8 cellular contexts compared by ENCODE assay signal in the genomic region with DNA sequence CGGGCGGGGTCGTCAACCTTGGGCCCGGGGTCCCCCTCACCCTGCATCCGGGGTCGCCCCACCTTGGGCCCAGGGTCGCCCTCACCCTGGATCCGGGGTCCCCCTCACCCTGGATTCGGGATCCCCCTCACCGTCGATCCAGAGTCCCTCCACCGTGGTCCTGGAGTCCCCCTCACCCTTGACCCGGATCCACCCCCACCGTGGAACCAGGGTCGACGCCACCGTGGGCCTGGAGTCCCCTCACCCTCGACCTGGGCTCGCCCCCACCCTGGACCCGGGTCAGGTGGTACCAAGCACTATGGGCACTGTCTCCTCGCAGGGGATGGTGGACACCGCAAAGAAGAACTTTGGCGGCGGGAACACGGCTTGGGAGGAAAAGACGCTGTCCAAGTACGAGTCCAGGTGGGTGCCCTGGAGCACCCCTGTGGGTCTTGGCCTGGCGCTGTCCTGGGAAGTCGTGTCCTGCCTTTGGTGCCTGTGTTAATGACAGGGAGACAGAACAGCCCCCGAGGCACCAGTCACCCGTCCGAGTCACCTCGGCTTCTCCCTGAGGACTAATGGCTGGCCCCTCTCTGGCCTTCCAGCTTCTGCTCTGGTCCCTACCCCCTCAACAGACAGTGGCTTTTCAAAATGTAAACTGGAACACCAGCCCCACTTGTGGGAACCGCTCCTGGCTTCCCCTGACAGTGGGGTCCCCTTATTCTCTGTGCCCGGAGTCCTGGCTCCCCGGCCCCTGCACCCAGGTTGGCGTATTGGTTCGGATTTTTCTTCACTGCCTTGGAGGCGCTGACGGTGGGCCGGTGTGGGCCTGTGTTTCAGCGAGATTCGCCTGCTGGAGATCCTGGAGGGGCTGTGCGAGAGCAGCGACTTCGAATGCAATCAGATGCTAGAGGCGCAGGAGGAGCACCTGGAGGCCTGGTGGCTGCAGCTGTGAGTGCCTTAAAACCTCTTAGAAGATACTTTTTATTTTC. TPM values are rescaled to one million over a fixed set of nuclear protein-coding genes. Genes with fewer than 3 reads are reported as not detected.
DNase-seq lines count a peak whose midpoint lies in the region; ATAC-seq and TF ChIP-seq lines count a peak whose summit lies in the region.

No MANE protein-coding gene starts in this region.

- intact Hi-C loops in dendritic cell treated with granulocyte-macrophage colony-stimulating factor and Interleukin-4, amounts not matched to agents 40 ng/mL and 50 ng/mL, for 4 days (cut with micrococcal nuclease): loop anchor here (5.0 kb wide), 1 partner anchor 62 kb away; no protein-coding TSS in a partner anchor

- ATAC-seq in HG03520 (IDR thresholded peaks at IDR 0.05; ENCODE audit: unreplicated experiment): no peak

- peak overlapping the region; percentile 90 for H3K27ac ChIP-seq in C4-2B

- DNase-seq in DMS79 treated with DMSO at 0.1 percent for 48 hours (lab: John Stamatoyannopoulos, UW): no peak
- no peak for DNase-seq in COLO668 (lab: John Stamatoyannopoulos, UW; ENCODE audit: unreplicated experiment)
- no peak for DNase-seq in GM19240 (ENCODE audit: insufficient read length, low spot score)

- peaks cover 11 to 22% (median 22%) of the 10 kb centered on the region in 3 donors for H3K4me1 Mint-ChIP-seq in IgD-negative memory B cell
- H3K4me1 Mint-ChIP-seq in dendritic cell treated with granulocyte-macrophage colony-stimulating factor and Interleukin-4, amounts not matched to agents 40 ng/mL and 50 ng/mL, for 4 days (ENCODE audit: low read depth): peaks cover 29% of the 10 kb centered on the region
- H3K4me1 Mint-ChIP-seq in nephron: peaks cover 7% of the 10 kb centered on the region

- H3K27me3 Mint-ChIP-seq in IgD-negative memory B cell (no peaks in the 10 kb centered on the region), nephron (ENCODE audit: low read depth) (peaks cover 3% of the 10 kb centered on the region)
- no peaks in the 10 kb centered on the region for H3K27me3 Mint-ChIP-seq in dendritic cell treated with granulocyte-macrophage colony-stimulating factor and Interleukin-4, amounts not matched to agents 40 ng/mL and 50 ng/mL, for 4 days

- H3K36me3 Mint-ChIP-seq in IgD-negative memory B cell (peaks cover 2% of the 10 kb centered on the region), nephron (ENCODE audit: low read depth) (no peaks in the 10 kb centered on the region)
- peaks cover 44% of the 10 kb centered on the region for H3K36me3 Mint-ChIP-seq in dendritic cell treated with granulocyte-macrophage colony-stimulating factor and Interleukin-4, amounts not matched to agents 40 ng/mL and 50 ng/mL, for 4 days (ENCODE audit: low read depth)

- H3K9me3 Mint-ChIP-seq in IgD-negative memory B cell (no peaks in the 10 kb centered on the region), nephron (no peaks in the 10 kb centered on the region)
- no peaks in the 10 kb centered on the region for H3K9me3 Mint-ChIP-seq in dendritic cell treated with granulocyte-macrophage colony-stimulating factor and Interleukin-4, amounts not matched to agents 40 ng/mL and 50 ng/mL, for 4 days

- TF ChIP-seq CTCF in C4-2B (conservative IDR thresholded peaks at IDR 0.05): no peak
- TF ChIP-seq CTCF in nephron (IDR thresholded peaks at IDR 0.05; ENCODE audit: unreplicated experiment in 3 of 3): no peak

- H3K4me3 Mint-ChIP-seq in IgD-negative memory B cell (peak overlapping the region; percentile 74 to 90 (median 86)), nephron (peak overlapping the region; percentile 81 to 86 (median 85))
- H3K4me3 Mint-ChIP-seq in dendritic cell treated with granulocyte-macrophage colony-stimulating factor and Interleukin-4, amounts not matched to agents 40 ng/mL and 50 ng/mL, for 4 days: peak overlapping the region; percentile 76

- H3K27ac Mint-ChIP-seq in IgD-negative memory B cell (peak overlapping the region; percentile 35 to 83 (median 63)), nephron (no peak overlapping the region)
- H3K27ac Mint-ChIP-seq in dendritic cell treated with granulocyte-macrophage colony-stimulating factor and Interleukin-4, amounts not matched to agents 40 ng/mL and 50 ng/mL, for 4 days: peak overlapping the region; percentile 66

RNA-seq across cellular contexts. Expression of a gene that starts 0.8 kb away (rescaled TPM):
- polyA plus RNA-seq in IgD-negative memory B cell: 29.7 TPM

RNA-seq across cellular contexts. Expression of a gene that starts 1.0 kb away (rescaled TPM):
- polyA plus RNA-seq in IgD-negative memory B cell: 13.4 TPM

RNA-seq across cellular contexts. Expression of a gene that starts 41.4 kb away (rescaled TPM):
- 47.1 TPM for polyA plus RNA-seq in IgD-negative memory B cell

Comparison
In these comparisons a context has a peak if more than half of its experiments do, and no peak if none do; other contexts are left out.
1. H3K27ac Mint-ChIP-seq: peak in IgD-negative memory B cell (3 of 3) and dendritic cell treated with granulocyte-macrophage colony-stimulating factor and Interleukin-4, amounts not matched to agents 40 ng/mL and 50 ng/mL, for 4 days (single experiment); none in nephron (0 of 3).
2. Peak in every context shown above with its lines, with median percentiles within 50 percentile points of each other: H3K4me3 Mint-ChIP-seq.